In the genomic region with DNA sequence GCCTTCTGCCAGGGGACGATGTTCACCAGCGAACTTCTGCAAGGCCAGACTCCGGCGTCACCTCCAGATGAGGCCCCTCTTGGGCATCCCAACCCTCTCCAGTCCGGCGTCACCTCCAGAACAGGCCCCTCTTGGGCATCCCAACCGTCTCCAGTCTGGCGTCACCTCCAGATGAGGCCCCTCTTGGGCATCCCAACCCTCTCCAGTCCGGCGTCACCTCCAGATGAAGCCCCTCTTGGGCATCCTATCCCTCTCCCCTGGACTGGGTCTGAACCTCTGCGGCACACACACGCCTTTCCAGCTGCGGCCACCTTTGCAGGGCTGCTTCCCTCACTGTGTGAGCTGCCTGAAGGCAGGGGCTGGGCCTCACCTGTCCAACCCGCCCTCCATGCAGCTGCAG, we compare ENCODE assay signal across 24 cellular contexts.
"Had no signal": no experiment of that assay in that cellular context is flagged by ENCODE, and none has a peak within 500 bp of the region (broad histone marks: within the 10 kb centered on the region; RNA-seq: fewer than 3 reads in every experiment).

No MANE protein-coding gene starts in this region.

- H3K9me3 ChIP-seq: adrenal gland, breast epithelium, Peyer's patch had no signal

- H3K27me3 Mint-ChIP-seq: activated B cell treated with CpG ODN at 0.5 μM for 24 hours; activated CD4-positive, alpha-beta memory T cell treated with anti-CD3 and anti-CD28 coated beads for 36 hours; activated CD4-positive, alpha-beta T cell treated with anti-CD3 and anti-CD28 coated beads, Interleukin-2, amount 10 ng/mL, durations not matched to agents 7 days and 5 days; activated naive CD8-positive, alpha-beta T cell treated with anti-CD3 and anti-CD28 coated beads, Interleukin-2, amount 10 ng/mL, durations not matched to agents 7 days and 5 days had no signal

- H3K27ac Mint-ChIP-seq: activated B cell treated with CpG ODN at 0.5 μM for 24 hours; activated CD4-positive, alpha-beta memory T cell treated with anti-CD3 and anti-CD28 coated beads for 36 hours; activated CD4-positive, alpha-beta T cell treated with anti-CD3 and anti-CD28 coated beads, Interleukin-2, amount 10 ng/mL, durations not matched to agents 7 days and 5 days; activated naive CD8-positive, alpha-beta T cell treated with anti-CD3 and anti-CD28 coated beads, Interleukin-2, amount 10 ng/mL, durations not matched to agents 7 days and 5 days; T-helper 1 cell treated with Interleukin-12 subunit alpha and Interleukin-12 subunit beta and Interleukin-4 antibody, amounts not matched to agents 30 μg/mL and 1 μg/mL, for 36 hours had no signal

- DNase-seq: activated B cell treated with CpG ODN at 0.5 μM for 24 hours; activated CD4-positive, alpha-beta memory T cell treated with anti-CD3 and anti-CD28 coated beads for 36 hours; activated CD4-positive, alpha-beta T cell treated with anti-CD3 and anti-CD28 coated beads, Interleukin-2, amount 10 ng/mL, durations not matched to agents 7 days and 5 days; activated CD8-positive, alpha-beta memory T cell treated with anti-CD3 and anti-CD28 coated beads for 24 hours; activated naive CD4-positive, alpha-beta T cell treated with anti-CD3 and anti-CD28 coated beads, Interleukin-2, amount 50 U/mL, for 16 hours; activated naive CD8-positive, alpha-beta T cell treated with anti-CD3 and anti-CD28 coated beads, Interleukin-2, amount 10 ng/mL, durations not matched to agents 7 days and 5 days; activated T-cell treated with anti-CD3 and anti-CD28 coated beads, Interleukin-2, amount 50 U/mL, for 48 hours; adrenal gland; anterior cingulate cortex; caudate nucleus; MM.1S; NCI-H1105; NCI-H1436; NCI-H1694 treated with DMSO at 0.1 percent for 48 hours; NCI-H2029 treated with DMSO at 0.1 percent for 48 hours; NCI-H510A treated with DMSO at 0.1 percent for 48 hours; NCI-H69; NK-92 treated with Interleukin-12 subunit alpha and Interleukin-12 subunit beta, amount 100 ng/mL, for 24 hours; Peyer's patch; SHP77 treated with DMSO at 0.1 percent for 48 hours; T-helper 9 cell had no signal

- H3K4me1 Mint-ChIP-seq: activated naive CD8-positive, alpha-beta T cell treated with anti-CD3 and anti-CD28 coated beads, Interleukin-2, amount 10 ng/mL, durations not matched to agents 7 days and 5 days had no signal

- H3K4me3 ChIP-seq: adrenal gland, breast epithelium, Peyer's patch had no signal

- H3K27me3 ChIP-seq: adrenal gland, breast epithelium, Peyer's patch had no signal

- H3K9me3 Mint-ChIP-seq: activated B cell treated with CpG ODN at 0.5 μM for 24 hours; activated CD4-positive, alpha-beta memory T cell treated with anti-CD3 and anti-CD28 coated beads for 36 hours; activated CD4-positive, alpha-beta T cell treated with anti-CD3 and anti-CD28 coated beads, Interleukin-2, amount 10 ng/mL, durations not matched to agents 7 days and 5 days; activated naive CD8-positive, alpha-beta T cell treated with anti-CD3 and anti-CD28 coated beads, Interleukin-2, amount 10 ng/mL, durations not matched to agents 7 days and 5 days; T-helper 1 cell treated with Interleukin-12 subunit alpha and Interleukin-12 subunit beta and Interleukin-4 antibody, amounts not matched to agents 30 μg/mL and 1 μg/mL, for 36 hours had no signal

- H3K4me3 Mint-ChIP-seq: activated B cell treated with CpG ODN at 0.5 μM for 24 hours; activated CD4-positive, alpha-beta memory T cell treated with anti-CD3 and anti-CD28 coated beads for 36 hours; activated CD4-positive, alpha-beta T cell treated with anti-CD3 and anti-CD28 coated beads, Interleukin-2, amount 10 ng/mL, durations not matched to agents 7 days and 5 days; activated naive CD8-positive, alpha-beta T cell treated with anti-CD3 and anti-CD28 coated beads, Interleukin-2, amount 10 ng/mL, durations not matched to agents 7 days and 5 days; T-helper 1 cell treated with Interleukin-12 subunit alpha and Interleukin-12 subunit beta and Interleukin-4 antibody, amounts not matched to agents 30 μg/mL and 1 μg/mL, for 36 hours had no signal

- H3K36me3 Mint-ChIP-seq: activated CD4-positive, alpha-beta memory T cell treated with anti-CD3 and anti-CD28 coated beads for 36 hours; activated naive CD8-positive, alpha-beta T cell treated with anti-CD3 and anti-CD28 coated beads, Interleukin-2, amount 10 ng/mL, durations not matched to agents 7 days and 5 days had no signal

- H3K27ac ChIP-seq: adrenal gland, breast epithelium, Peyer's patch, RWPE1 had no signal

- H3K36me3 ChIP-seq: adrenal gland, breast epithelium, Peyer's patch had no signal

- H3K4me1 ChIP-seq: adrenal gland, breast epithelium, Peyer's patch had no signal
